Comparison of ENCODE assay signal across 6 cellular contexts in genomic region chr12:57090924-57091632, GRCh38. TPM values are rescaled to one million over a fixed set of nuclear protein-coding genes. Genes with fewer than 3 reads are reported as not detected.
DNase-seq lines count a peak whose midpoint lies in the region; ATAC-seq lines count a peak whose summit lies in the region.

No MANE protein-coding gene starts in this region.

- H3K36me3 ChIP-seq in BLaER1: peaks cover 48% of the 10 kb centered on the region
- H3K36me3 ChIP-seq in mesodermal cell (ENCODE audit: control insufficient read depth, insufficient read depth, low read length): peaks cover 50% of the 10 kb centered on the region

- WGBS in mesodermal cell (ENCODE audit: insufficient coverage in 2 of 2), 2 experiments: 91 to 97% methylated on average over 14 of the region's 22 CpGs

- peak overlapping the region; percentile 97 for H3K4me3 Mint-ChIP-seq in activated naive CD8-positive, alpha-beta T cell treated with anti-CD3 and anti-CD28 coated beads for 36 hours

- peak overlapping the region; percentile 88 for H3K9ac ChIP-seq in BLaER1

- H3K4me1 ChIP-seq in BLaER1: peaks cover 54% of the 10 kb centered on the region
- peaks cover 39% of the 10 kb centered on the region for H3K4me1 ChIP-seq in mesodermal cell (ENCODE audit: control insufficient read depth, insufficient read depth, low read length, poor library complexity, severe bottlenecking)

- DNase-seq in activated naive CD8-positive, alpha-beta T cell treated with anti-CD3 and anti-CD28 coated beads for 36 hours: no peak
- no peak for DNase-seq in KG1 (lab: John Stamatoyannopoulos, UW)
- DNase-seq in NCI-H2171 treated with DMSO at 0.1 percent for 48 hours (lab: John Stamatoyannopoulos, UW): no peak

- H3K4me2 ChIP-seq in BLaER1: peak overlapping the region; percentile 87

- H3K9me3 Mint-ChIP-seq in activated naive CD8-positive, alpha-beta T cell treated with anti-CD3 and anti-CD28 coated beads for 36 hours: no peaks in the 10 kb centered on the region

- H3K27me3 ChIP-seq in BLaER1: no peaks in the 10 kb centered on the region

- H3K27ac Mint-ChIP-seq in activated naive CD8-positive, alpha-beta T cell treated with anti-CD3 and anti-CD28 coated beads for 36 hours: peak overlapping the region; percentile 79

- H3K4me1 Mint-ChIP-seq in activated naive CD8-positive, alpha-beta T cell treated with anti-CD3 and anti-CD28 coated beads for 36 hours: peaks cover 54% of the 10 kb centered on the region

- H3K27ac ChIP-seq in BLaER1 (peak overlapping the region; percentile 82; the same call in 1 of the 2 replicates), mesodermal cell (ENCODE audit: low read depth, low read length, severe bottlenecking) (no peak overlapping the region)

- H3K9me3 ChIP-seq in BLaER1 (no peaks in the 10 kb centered on the region), mesodermal cell (ENCODE audit: control insufficient read depth, low read length) (no peaks in the 10 kb centered on the region)

- peaks cover 46% of the 10 kb centered on the region for H4K20me1 ChIP-seq in BLaER1

- ATAC-seq in HG03432 (IDR thresholded peaks at IDR 0.05; ENCODE audit: unreplicated experiment): no peak

- no peaks in the 10 kb centered on the region for H3K27me3 Mint-ChIP-seq in activated naive CD8-positive, alpha-beta T cell treated with anti-CD3 and anti-CD28 coated beads for 36 hours

- H3K36me3 Mint-ChIP-seq in activated naive CD8-positive, alpha-beta T cell treated with anti-CD3 and anti-CD28 coated beads for 36 hours: peaks cover 41% of the 10 kb centered on the region

- H3K4me3 ChIP-seq in BLaER1 (peak overlapping the region; percentile 90; the same call in 1 of the 2 replicates), mesodermal cell (ENCODE audit: extremely low read depth, insufficient read depth, low read length, poor library complexity, severe bottlenecking) (peak overlapping the region; percentile 96)

RNA-seq across cellular contexts. Expression of gene NAB2, which starts 2.2 kb away (rescaled TPM):
- total RNA-seq in activated naive CD8-positive, alpha-beta T cell treated with anti-CD3 and anti-CD28 coated beads for 36 hours: 10 to 100 TPM; 47.2 to 48.0 TPM
- 46.9 TPM for polyA plus RNA-seq in mesodermal cell (2013, experiment 1 of 2)
- 34.1 TPM for polyA plus RNA-seq in mesodermal cell (2013, experiment 2 of 2)

RNA-seq across cellular contexts. Expression of gene NEMP1, which starts 12.5 kb away (rescaled TPM):
- total RNA-seq in activated naive CD8-positive, alpha-beta T cell treated with anti-CD3 and anti-CD28 coated beads for 36 hours: 10 to 100 TPM; 50.5 to 51.2 TPM
- polyA plus RNA-seq in mesodermal cell (2013, experiment 1 of 2): 21.3 TPM
- polyA plus RNA-seq in mesodermal cell (2013, experiment 2 of 2): 19.8 TPM

RNA-seq across cellular contexts. Expression of gene STAT6, which starts 20.1 kb away (rescaled TPM):
- 100 to 1,000 TPM; 256 to 259 TPM for total RNA-seq in activated naive CD8-positive, alpha-beta T cell treated with anti-CD3 and anti-CD28 coated beads for 36 hours
- 52.0 TPM for polyA plus RNA-seq in mesodermal cell (2013, experiment 1 of 2)
- 49.3 TPM for polyA plus RNA-seq in mesodermal cell (2013, experiment 2 of 2)

RNA-seq across cellular contexts. Expression of gene LRP1, which starts 37.2 kb away (rescaled TPM):
- total RNA-seq in activated naive CD8-positive, alpha-beta T cell treated with anti-CD3 and anti-CD28 coated beads for 36 hours: 1 to 10 TPM; 1.3 to 2.0 TPM
- 90.4 TPM for polyA plus RNA-seq in mesodermal cell (2013, experiment 1 of 2)
- 68.9 TPM for polyA plus RNA-seq in mesodermal cell (2013, experiment 2 of 2)

RNA-seq across cellular contexts. Expression of gene MYO1A, which starts 41.1 kb away (rescaled TPM):
- 1 to 10 TPM; 1.3 to 1.4 TPM for total RNA-seq in activated naive CD8-positive, alpha-beta T cell treated with anti-CD3 and anti-CD28 coated beads for 36 hours
- not detected for polyA plus RNA-seq in mesodermal cell (2013, experiment 1 of 2)
- not detected for polyA plus RNA-seq in mesodermal cell (2013, experiment 2 of 2)
